Comparison of ENCODE assay signal across 8 cellular contexts in genomic region chr2:3303583-3304406, GRCh38.
DNase-seq lines count a peak whose midpoint lies in the region; ATAC-seq and TF ChIP-seq lines count a peak whose summit lies in the region.

No MANE protein-coding gene starts in this region.

- peak overlapping the region; percentile 67; the same call in 1 of the 2 replicates for H3K14ac ChIP-seq in H9 (ENCODE audit: insufficient read depth, low read length)

- H4K20me1 ChIP-seq in H9 (ENCODE audit: control insufficient read depth, insufficient read depth, insufficient read length): no peaks in the 10 kb centered on the region

- H3K79me2 ChIP-seq in H9 (ENCODE audit: insufficient read depth, low read length): 0 out of 2 replicates have a peak, but pooled peaks cover 2% of the 10 kb centered on the region

- H2AFZ ChIP-seq in H9 (ENCODE audit: low read length): no peak overlapping the region

- no peak overlapping the region for H2BK20ac ChIP-seq in H9 (ENCODE audit: low read depth, low read length, poor library complexity, severe bottlenecking)

- no peak overlapping the region for H4K8ac ChIP-seq in H9 (replicated peaks; ENCODE audit: insufficient read length, low read depth, low read length)

- peaks cover 35 to 46% of the 10 kb centered on the region in 2 experiments for H3K4me1 Mint-ChIP-seq in H9

- WGBS in H9 (ENCODE audit: extremely low coverage, insufficient read length, low lambda C conversion rate): no CpG with 5 or more reads among the region's 34 CpGs
- WGBS in testis, 2 donors: 44 to 50% methylated on average over 31 to 34 of the region's 34 CpGs

- peak overlapping the region; percentile 52 for H3K4me3 ChIP-seq in SJCRH30
- no peak overlapping the region for H3K4me3 ChIP-seq in testis

- H3K56ac ChIP-seq in H9 (ENCODE audit: insufficient read length, low read depth, low read length): no peak overlapping the region

- H2BK120ac ChIP-seq in H9 (ENCODE audit: low read depth, low read length, poor library complexity, severe bottlenecking): no peak overlapping the region

- H3K27me3 ChIP-seq in H9 (ENCODE audit: insufficient read depth, low read length) (no peaks in the 10 kb centered on the region), SJCRH30 (no peaks in the 10 kb centered on the region), testis (no peaks in the 10 kb centered on the region)

- no peak overlapping the region for H4K91ac ChIP-seq in H9 (ENCODE audit: insufficient read length, low read depth, low read length)

- ATAC-seq in omental fat pad (ENCODE audit: low FRiP score): peak; percentile 92

- H3K4me3 Mint-ChIP-seq in H9: peak overlapping the region; percentile 11 to 38; a peak in 2 of 5 replicates

- H3K4me2 ChIP-seq in H9 (ENCODE audit: insufficient read depth, insufficient read length, low read length): no peak overlapping the region

- H3K27ac ChIP-seq in H9 (ENCODE audit: insufficient read length, low read depth, low read length) (no peak overlapping the region), SJCRH30 (peak overlapping the region; percentile 66), testis (no peak overlapping the region)

- no peaks in the 10 kb centered on the region; a peak in 1 of 5 replicates for H3K9me3 Mint-ChIP-seq in H9

- H3K9me3 ChIP-seq in H9 (ENCODE audit: control insufficient read depth, low read depth, low read length) (no peaks in the 10 kb centered on the region), SJCRH30 (replicated peaks) (no peaks in the 10 kb centered on the region), testis (no peaks in the 10 kb centered on the region)

- H3K4me1 ChIP-seq in H9 (ENCODE audit: insufficient read depth, low read length) (peaks cover 2% of the 10 kb centered on the region; the same call in 1 of the 2 replicates), SJCRH30 (peaks cover 8% of the 10 kb centered on the region), testis (no peaks in the 10 kb centered on the region)

- H4K5ac ChIP-seq in H9 (ENCODE audit: insufficient read length, low read depth, low read length): no peak overlapping the region

- TF ChIP-seq CTCF in H9 (conservative IDR thresholded peaks at IDR 0.05): peak; percentile 95
- TF ChIP-seq CTCF in omental fat pad (IDR thresholded peaks at IDR 0.05): peak in 1 of 3 donors; percentile 65
- TF ChIP-seq CTCF in testis (IDR thresholded peaks at IDR 0.05): peak; percentile 89 to 94 (median 91)

- no peak overlapping the region for H3K9ac ChIP-seq in H9 (ENCODE audit: extremely low read depth, insufficient read length, low read length)

- H3T11ph ChIP-seq in H9 (ENCODE audit: low read length): no peak overlapping the region

- H3K23ac ChIP-seq in H9 (ENCODE audit: insufficient read length, low read depth, low read length): no peak overlapping the region

- no peaks in the 10 kb centered on the region for H3K23me2 ChIP-seq in H9 (ENCODE audit: insufficient read length, low read depth, low read length, poor library complexity, severe bottlenecking)

- H3K36me3 Mint-ChIP-seq in H9 (ENCODE audit: insufficient read depth in 1 of 3, low read depth in 3 of 3): peaks cover 3 to 13% (median 4%) of the 10 kb centered on the region in 3 experiments

- H3K4ac ChIP-seq in H9 (ENCODE audit: low read depth, low read length): no peak overlapping the region

- H3K36me3 ChIP-seq in SJCRH30 (no peaks in the 10 kb centered on the region), testis (ENCODE audit: low read depth, missing control alignments) (no peaks in the 10 kb centered on the region)

- no peak overlapping the region for H2BK15ac ChIP-seq in H9 (ENCODE audit: low read depth, low read length)

- peaks cover 1% of the 10 kb centered on the region for H3K27me3 Mint-ChIP-seq in H9 (ENCODE audit: low read depth)

- DNase-seq in ELF-1 (ENCODE audit: low read depth, low spot score) (peak; percentile 92), H9 (peak; percentile 89), LoVo (ENCODE audit: low spot score) (peak; percentile 79), SJCRH30 (peak; percentile 83 to 92), globus pallidus (ENCODE audit: low spot score) (peak; percentile 79), omental fat pad (ENCODE audit: low spot score) (peak; percentile 80), testis (peak; percentile 92)
- DNase-seq in activated naive CD4-positive, alpha-beta T cell treated with Interleukin-2 at 50 U/mL for 16 hours: peak; percentile 83

- H3K27ac Mint-ChIP-seq in H9: peak overlapping the region in 2 of 3 experiments; percentile 78 to 95; a peak in 4 of 7 replicates

- no peaks in the 10 kb centered on the region for H3K79me1 ChIP-seq in H9 (ENCODE audit: insufficient read depth, low read depth, low read length, poor library complexity, severe bottlenecking)

- peak overlapping the region; percentile 47 for H3K18ac ChIP-seq in H9 (ENCODE audit: insufficient read length, low read depth, low read length)

- H2AK5ac ChIP-seq in H9 (ENCODE audit: insufficient read length, low read length): no peak overlapping the region

- H2BK12ac ChIP-seq in H9 (ENCODE audit: insufficient read length, low read depth, low read length): no peak overlapping the region

- no peak overlapping the region for H2BK5ac ChIP-seq in H9 (ENCODE audit: insufficient read length, low read length)

- intact Hi-C loops in testis (cut with DNase I; ENCODE audit: low total_unique reads): no loop called here

- no peak for TF ChIP-seq POLR2A in testis (IDR thresholded peaks at IDR 0.05)
